2 cellular contexts compared by ENCODE assay signal in genomic region chr19:5832527-5833216, GRCh38.
TF ChIP-seq lines count a peak whose summit lies in the region.

No MANE protein-coding gene starts in this region.

TF ChIP-seq in HEK293, 187 proteins besides CTCF, POLR2A, EP300 and RAD21:
- no peak for TF ChIP-seq KLF10 (tag by site-specific recombination; IDR thresholded peaks at IDR 0.05)
- TF ChIP-seq MZF1 (tag by site-specific recombination; IDR thresholded peaks at IDR 0.05; ENCODE audit: borderline replicate concordance) = no peak
- no peak for TF ChIP-seq ZNF692 (tag by site-specific recombination; IDR thresholded peaks at IDR 0.05)
- no peak for TF ChIP-seq KLF7 (tag by site-specific recombination; IDR thresholded peaks at IDR 0.05; ENCODE audit: borderline replicate concordance)
- no peak for TF ChIP-seq ZNF785 (tag by site-specific recombination; IDR thresholded peaks at IDR 0.05)
- TF ChIP-seq ZFP3 (tag by site-specific recombination; IDR thresholded peaks at IDR 0.05; ENCODE audit: low read depth) = peak; percentile 93
- TF ChIP-seq ZBTB11 (tag by site-specific recombination; conservative IDR thresholded peaks at IDR 0.05; ENCODE audit: low read depth) = no peak
- no peak for TF ChIP-seq ZNF274 (IDR thresholded peaks at IDR 0.05; ENCODE audit: low read length)
- TF ChIP-seq ZNF274 (tag by site-specific recombination; IDR thresholded peaks at IDR 0.05; ENCODE audit: borderline replicate concordance) = no peak
TF ChIP-seq in HEK293: peak in this region for 1.

TF ChIP-seq in K562, 482 proteins besides CTCF, POLR2A, EP300 and RAD21:
- TF ChIP-seq GABPB1 (CRISPR knock-in tag; IDR thresholded peaks at IDR 0.05) (no peak), ZNF324 (CRISPR knock-in tag; IDR thresholded peaks at IDR 0.05) (no peak), CHD4 (IDR thresholded peaks at IDR 0.05; ENCODE audit: insufficient read depth, insufficient replicate concordance, low read depth, low read length, poor library complexity, severe bottlenecking) (peak; percentile 41), RBM22 (IDR thresholded peaks at IDR 0.05; ENCODE audit: low read depth, low read length, poor library complexity, severe bottlenecking) (no peak), ZNF274 (IDR thresholded peaks at IDR 0.05; ENCODE audit: borderline replicate concordance, low read depth, low read length) (no peak), RBM25 (IDR thresholded peaks at IDR 0.05; ENCODE audit: low read depth, low read length, severe bottlenecking) (peak; percentile 20)
- TF ChIP-seq, protein P1, sequence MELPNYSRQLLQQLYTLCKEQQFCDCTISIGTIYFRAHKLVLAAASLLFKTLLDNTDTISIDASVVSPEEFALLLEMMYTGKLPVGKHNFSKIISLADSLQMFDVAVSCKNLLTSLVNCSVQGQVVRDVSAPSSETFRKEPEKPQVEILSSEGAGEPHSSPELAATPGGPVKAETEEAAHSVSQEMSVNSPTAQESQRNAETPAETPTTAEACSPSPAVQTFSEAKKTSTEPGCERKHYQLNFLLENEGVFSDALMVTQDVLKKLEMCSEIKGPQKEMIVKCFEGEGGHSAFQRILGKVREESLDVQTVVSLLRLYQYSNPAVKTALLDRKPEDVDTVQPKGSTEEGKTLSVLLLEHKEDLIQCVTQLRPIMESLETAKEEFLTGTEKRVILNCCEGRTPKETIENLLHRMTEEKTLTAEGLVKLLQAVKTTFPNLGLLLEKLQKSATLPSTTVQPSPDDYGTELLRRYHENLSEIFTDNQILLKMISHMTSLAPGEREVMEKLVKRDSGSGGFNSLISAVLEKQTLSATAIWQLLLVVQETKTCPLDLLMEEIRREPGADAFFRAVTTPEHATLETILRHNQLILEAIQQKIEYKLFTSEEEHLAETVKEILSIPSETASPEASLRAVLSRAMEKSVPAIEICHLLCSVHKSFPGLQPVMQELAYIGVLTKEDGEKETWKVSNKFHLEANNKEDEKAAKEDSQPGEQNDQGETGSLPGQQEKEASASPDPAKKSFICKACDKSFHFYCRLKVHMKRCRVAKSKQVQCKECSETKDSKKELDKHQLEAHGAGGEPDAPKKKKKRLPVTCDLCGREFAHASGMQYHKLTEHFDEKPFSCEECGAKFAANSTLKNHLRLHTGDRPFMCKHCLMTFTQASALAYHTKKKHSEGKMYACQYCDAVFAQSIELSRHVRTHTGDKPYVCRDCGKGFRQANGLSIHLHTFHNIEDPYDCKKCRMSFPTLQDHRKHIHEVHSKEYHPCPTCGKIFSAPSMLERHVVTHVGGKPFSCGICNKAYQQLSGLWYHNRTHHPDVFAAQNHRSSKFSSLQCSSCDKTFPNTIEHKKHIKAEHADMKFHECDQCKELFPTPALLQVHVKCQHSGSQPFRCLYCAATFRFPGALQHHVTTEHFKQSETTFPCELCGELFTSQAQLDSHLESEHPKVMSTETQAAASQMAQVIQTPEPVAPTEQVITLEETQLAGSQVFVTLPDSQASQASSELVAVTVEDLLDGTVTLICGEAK (IDR thresholded peaks at IDR 0.05) = 0 out of 2 replicates have a peak, but pooled peaks have one; percentile 25
- TF ChIP-seq, protein P1 (CRISPR knock-in tag; IDR thresholded peaks at IDR 0.05) = no peak
- TF ChIP-seq, protein P2, sequence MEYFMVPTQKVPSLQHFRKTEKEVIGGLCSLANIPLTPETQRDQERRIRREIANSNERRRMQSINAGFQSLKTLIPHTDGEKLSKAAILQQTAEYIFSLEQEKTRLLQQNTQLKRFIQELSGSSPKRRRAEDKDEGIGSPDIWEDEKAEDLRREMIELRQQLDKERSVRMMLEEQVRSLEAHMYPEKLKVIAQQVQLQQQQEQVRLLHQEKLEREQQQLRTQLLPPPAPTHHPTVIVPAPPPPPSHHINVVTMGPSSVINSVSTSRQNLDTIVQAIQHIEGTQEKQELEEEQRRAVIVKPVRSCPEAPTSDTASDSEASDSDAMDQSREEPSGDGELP (CRISPR knock-in tag; IDR thresholded peaks at IDR 0.05; ENCODE audit: borderline replicate concordance) = no peak
